Comparison of ENCODE assay signal across 15 cellular contexts in the genomic region with DNA sequence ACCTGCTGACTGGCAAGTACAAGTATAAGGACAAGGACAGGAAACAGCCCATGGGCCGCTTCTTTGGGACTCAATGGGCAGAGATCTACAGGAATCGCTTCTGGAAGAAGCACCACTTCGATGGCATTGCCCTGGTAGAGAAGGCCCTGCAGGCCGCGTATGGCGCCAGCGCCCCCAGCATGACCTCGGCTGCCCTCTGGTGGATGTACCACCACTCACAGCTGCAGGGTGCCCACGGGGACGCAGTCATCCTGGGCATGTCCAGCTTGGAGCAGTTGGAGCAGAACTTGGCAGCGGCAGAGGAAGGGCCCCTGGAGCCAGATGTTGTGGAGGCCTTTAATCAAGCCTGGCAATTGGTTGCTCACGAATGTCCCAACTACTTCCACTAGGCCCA. TPM values are rescaled to one million over a fixed set of nuclear protein-coding genes. Genes with fewer than 3 reads are reported as not detected.
DNase-seq lines count a peak whose midpoint lies in the region; ATAC-seq, FAIRE-seq and TF ChIP-seq lines count a peak whose summit lies in the region.
"Had no signal": no experiment of that assay in that cellular context is flagged by ENCODE, and none has a peak within 500 bp of the region (broad histone marks: within the 10 kb centered on the region; RNA-seq: fewer than 3 reads in every experiment).

No MANE protein-coding gene starts in this region.

- no peak overlapping the region for H2AFZ ChIP-seq in K562 (ENCODE audit: low read depth, low read length)
- H2AFZ ChIP-seq: PC-9 had no signal

- no peak overlapping the region for H3K4me3 ChIP-seq in K562
- H3K4me3 ChIP-seq in thyroid gland (replicated peaks in 1 of 3): no peak overlapping the region
- H3K4me3 ChIP-seq: A549; BLaER1 treated with 17β-estradiol and CSF1 and Interleukin-3, amounts not matched to agents 10 nM and 100 nM; PC-9 had no signal

- ATAC-seq in left ventricle myocardium superior (peak; percentile 25), K562 (peak; percentile 7; the same call in 1 of the 3 replicates)
- ATAC-seq: A549 had no signal

- TF ChIP-seq CTCF in K562 (IDR thresholded peaks at IDR 0.05 in 2 of 3, conservative IDR thresholded peaks at IDR 0.05 in 1 of 3; ENCODE audit: insufficient read depth in 2 of 3, low read depth in 1 of 3, low read length in 3 of 3) (0 out of 6 replicates have a peak, but pooled peaks of 1 of the 3 experiments have one; percentile 20), thyroid gland (IDR thresholded peaks at IDR 0.05) (no peak)

- H3K4me1 ChIP-seq in K562 (replicated peaks in 1 of 2; ENCODE audit: control insufficient read depth in 2 of 2, insufficient read depth in 2 of 2, low read length in 2 of 2) (peaks cover 0 to 7% of the 10 kb centered on the region in 2 experiments; a peak in 1 of 5 replicates), thyroid gland (no peaks in the 10 kb centered on the region)
- H3K4me1 ChIP-seq: A549; BLaER1 treated with 17β-estradiol and CSF1 and Interleukin-3, amounts not matched to agents 10 nM and 100 nM had no signal

- no peak overlapping the region for H3K9ac ChIP-seq in K562 (ENCODE audit: insufficient read depth in 1 of 2, low read depth in 2 of 2, low read length in 2 of 2)
- H3K9ac ChIP-seq: BLaER1 treated with 17β-estradiol and CSF1 and Interleukin-3, amounts not matched to agents 10 nM and 100 nM had no signal

- H3K27ac ChIP-seq in K562 (ENCODE audit: extremely low read depth, low read depth, low read length): no peak overlapping the region
- no peak overlapping the region for H3K27ac ChIP-seq in thyroid gland
- H3K27ac ChIP-seq: A549; BLaER1 treated with 17β-estradiol and CSF1 and Interleukin-3, amounts not matched to agents 10 nM and 100 nM; PC-9 had no signal

- in situ Hi-C loops in K562 (cut with MboI): no loop called here

- H3K9me3 ChIP-seq in K562 (replicated peaks; ENCODE audit: control insufficient read depth, insufficient read depth, low read depth, low read length) (no peaks in the 10 kb centered on the region), thyroid gland (no peaks in the 10 kb centered on the region)
- H3K9me3 ChIP-seq: A549 had no signal

- H3K4me2 ChIP-seq in K562 (ENCODE audit: insufficient read depth, low read length): no peak overlapping the region
- H3K4me2 ChIP-seq: A549; BLaER1 treated with 17β-estradiol and CSF1 and Interleukin-3, amounts not matched to agents 10 nM and 100 nM; PC-9 had no signal

- no peak for FAIRE-seq in K562 (lab: Jason Lieb, UNC)
- FAIRE-seq: A549 had no signal

- peaks cover 95% of the 10 kb centered on the region for H3K36me3 ChIP-seq in K562 (ENCODE audit: control insufficient read depth, insufficient read depth, low read length)
- no peaks in the 10 kb centered on the region for H3K36me3 ChIP-seq in thyroid gland

- H3K79me2 ChIP-seq in K562 (ENCODE audit: control insufficient read depth, insufficient read depth, low read length): peaks cover 55% of the 10 kb centered on the region

- no peaks in the 10 kb centered on the region for H4K20me1 ChIP-seq in K562 (replicated peaks; ENCODE audit: control insufficient read depth, insufficient read depth, low read length)

- H3K27me3 ChIP-seq in K562 (ENCODE audit: control insufficient read depth in 2 of 2, insufficient read depth in 2 of 2, low read length in 2 of 2): no peaks in the 10 kb centered on the region
- no peaks in the 10 kb centered on the region for H3K27me3 ChIP-seq in thyroid gland
- H3K27me3 ChIP-seq: BLaER1 treated with 17β-estradiol and CSF1 and Interleukin-3, amounts not matched to agents 10 nM and 100 nM had no signal

- TF ChIP-seq EP300 in K562 (IDR thresholded peaks at IDR 0.05; ENCODE audit: low read length): no peak

- intact Hi-C loops in left ventricle myocardium superior (cut with micrococcal nuclease): no loop called here
- intact Hi-C loops in cardiac septum (cut with DNase I): no loop called here
- intact Hi-C loops in K562 (cut with micrococcal nuclease): no loop called here
- intact Hi-C loops in thyroid gland (cut with DNase I): no loop called here

- CTCF ChIA-PET in K562 (lab: Yijun Ruan, JAX; ENCODE audit: low intra/inter-chr PET ratio): no interaction called here

- H3K9me1 ChIP-seq in K562 (ENCODE audit: control insufficient read depth, insufficient read depth, low read length): no peaks in the 10 kb centered on the region

- POLR2A ChIA-PET in K562 (lab: Yijun Ruan, JAX): interaction anchor here (1.6 to 5.6 kb wide), 3 partner anchors 11 to 13 kb away, joined by 3 to 44 read pairs (median 11); no protein-coding TSS in a partner anchor

- TF ChIP-seq POLR2A in K562 (conservative IDR thresholded peaks at IDR 0.05) (no peak), thyroid gland (IDR thresholded peaks at IDR 0.05) (no peak)

- BruUV-seq in K562 (replicated peaks; lab: Mats Ljungman, UMichigan): no TSS peak

- DNase-seq in left ventricle myocardium superior (peak; percentile 39), cardiac septum (ENCODE audit: low spot score) (no peak), LHCN-M2 (ENCODE audit: low read depth) (peak; percentile 2), K562 (ENCODE audit: extremely low read depth in 1 of 4, low spot score in 3 of 4) (no peak), thyroid gland (no peak), COLO829 (ENCODE audit: low spot score) (no peak), HK-2 (ENCODE audit: unreplicated experiment) (no peak)
- DNase-seq: EL, NCI-H1436, NCI-H2029, NCI-H2171, NCI-H446, PC-9 had no signal

- WGBS in K562 (ENCODE audit: insufficient coverage, low coverage, missing lambda C conversion rate): 98% methylated on average over 12 of the region's 12 CpGs
- 93 to 100% methylated on average over 3 to 5 of the region's 12 CpGs for WGBS in thyroid gland, 2 donors

- 0 out of 4 replicates have a peak, but pooled peaks of 1 of the 2 experiments have one; percentile 5 for TF ChIP-seq RAD21 in K562 (CRISPR knock-in tag; conservative IDR thresholded peaks at IDR 0.05 in 1 of 2, IDR thresholded peaks at IDR 0.05 in 1 of 2)

TF ChIP-seq in K562, 482 proteins besides CTCF, POLR2A, EP300 and RAD21:
- TF ChIP-seq SOX6 (IDR thresholded peaks at IDR 0.05) (no peak), SP1 (CRISPR knock-in tag; IDR thresholded peaks at IDR 0.05) (no peak), KDM1A (IDR thresholded peaks at IDR 0.05) (no peak), FOSL1 (tag; conservative IDR thresholded peaks at IDR 0.05) (no peak), POLR2G (IDR thresholded peaks at IDR 0.05; ENCODE audit: low read depth, low read length) (peak; percentile 37; the same call in 1 of the 2 replicates)
- TF ChIP-seq, protein P1, sequence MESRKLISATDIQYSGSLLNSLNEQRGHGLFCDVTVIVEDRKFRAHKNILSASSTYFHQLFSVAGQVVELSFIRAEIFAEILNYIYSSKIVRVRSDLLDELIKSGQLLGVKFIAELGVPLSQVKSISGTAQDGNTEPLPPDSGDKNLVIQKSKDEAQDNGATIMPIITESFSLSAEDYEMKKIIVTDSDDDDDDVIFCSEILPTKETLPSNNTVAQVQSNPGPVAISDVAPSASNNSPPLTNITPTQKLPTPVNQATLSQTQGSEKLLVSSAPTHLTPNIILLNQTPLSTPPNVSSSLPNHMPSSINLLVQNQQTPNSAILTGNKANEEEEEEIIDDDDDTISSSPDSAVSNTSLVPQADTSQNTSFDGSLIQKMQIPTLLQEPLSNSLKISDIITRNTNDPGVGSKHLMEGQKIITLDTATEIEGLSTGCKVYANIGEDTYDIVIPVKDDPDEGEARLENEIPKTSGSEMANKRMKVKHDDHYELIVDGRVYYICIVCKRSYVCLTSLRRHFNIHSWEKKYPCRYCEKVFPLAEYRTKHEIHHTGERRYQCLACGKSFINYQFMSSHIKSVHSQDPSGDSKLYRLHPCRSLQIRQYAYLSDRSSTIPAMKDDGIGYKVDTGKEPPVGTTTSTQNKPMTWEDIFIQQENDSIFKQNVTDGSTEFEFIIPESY (CRISPR knock-in tag; IDR thresholded peaks at IDR 0.05): peak; percentile 98

RNA-seq across cellular contexts. Expression of a gene that starts 32.0 kb away (rescaled TPM):
- total RNA-seq in left ventricle myocardium superior (123 TPM), cardiac septum (119 TPM), LHCN-M2 (2014; rRNA removed) (79.1 TPM in 2 replicates), K562 (2014; rRNA removed) (104 and 148 TPM in 2 replicates), K562 (2014; rRNA removed; fragmentation: Illumina TruSeq; extraction: Trizol) (168 and 185 TPM in 2 replicates), K562 (2015; rRNA removed; fragmentation: Illumina TruSeq; extraction: Trizol) (111 and 117 TPM in 2 replicates), K562 (2021) (151 and 169 TPM in 2 replicates), thyroid gland (1 to 10 TPM; 3.3 to 6.2 (median 5.5) TPM)
- 25.7 TPM for polyA plus RNA-seq in LHCN-M2 (2012)
- total RNA-seq in K562 (2011; cell fraction: chromatin; rRNA removed; ENCODE audit: low replicate concordance): 283 and 319 TPM in 2 replicates
- total RNA-seq in K562 (2011; cell fraction: nucleolus; rRNA removed): 209 and 233 TPM in 2 replicates
- total RNA-seq in K562 (2011; cell fraction: nucleoplasm; rRNA removed): 244 and 265 TPM in 2 replicates
- polyA plus RNA-seq in K562 (2011; rRNA removed) (229 and 244 TPM in 2 replicates), K562 (2014; fragmentation: Illumina TruSeq; extraction: Trizol) (109 and 137 TPM in 2 replicates), K562 (2014; fragmentation: Nextera tagmentation; extraction: Ambion mirVana) (10 to 100 TPM; 79.0 to 82.5 TPM), K562 (2014; rRNA removed) (73.1 and 85.6 TPM in 2 replicates)
- 256 and 343 TPM in 2 replicates for polyA plus RNA-seq in K562 (2011; cell fraction: cytosol; rRNA removed)
- 106 and 150 TPM in 2 replicates for polyA plus RNA-seq in K562 (2011; cell fraction: nucleus; rRNA removed)
- 100 and 134 TPM in 2 replicates for polyA plus RNA-seq in K562 (2012)
- 488 and 502 TPM in 2 replicates for polyA minus RNA-seq in K562 (2011; rRNA and poly(A)+ RNA removed)
- polyA minus RNA-seq in K562 (2011; cell fraction: cytosol; rRNA and poly(A)+ RNA removed): 198 and 213 TPM in 2 replicates
- 56.5 and 94.0 TPM in 2 replicates for polyA minus RNA-seq in K562 (2011; cell fraction: nucleus; rRNA and poly(A)+ RNA removed)

Comparison
In these comparisons a context has a peak if more than half of its experiments do, and no peak if none do; other contexts are left out.
1. DNase-seq: peak in left ventricle myocardium superior (single experiment) and LHCN-M2 (single experiment); none in cardiac septum (single experiment), K562 (0 of 4), thyroid gland (0 of 2), COLO829 (single experiment) and HK-2 (single experiment).
2. RNA of a gene that starts 32.0 kb away (total RNA-seq): 104 to 319 TPM in K562, 123 TPM in left ventricle myocardium superior (single experiment), 119 TPM in cardiac septum (single experiment) and 79.1 TPM in LHCN-M2; 3.3 to 6.2 TPM in thyroid gland; every median in the first group is over 10 times any median in the second.